27 cellular contexts compared by ENCODE assay signal in genomic region chr3:71994203-71994602, GRCh38.
DNase-seq lines count a peak whose midpoint lies in the region; ATAC-seq, FAIRE-seq and TF ChIP-seq lines count a peak whose summit lies in the region.
"Had no signal": no experiment of that assay in that cellular context is flagged by ENCODE, and none has a peak within 500 bp of the region (broad histone marks: within the 10 kb centered on the region; RNA-seq: fewer than 3 reads in every experiment).

No MANE protein-coding gene starts in this region.

- TF ChIP-seq RAD21 in H1 (IDR thresholded peaks at IDR 0.05 in 1 of 2, conservative IDR thresholded peaks at IDR 0.05 in 1 of 2; ENCODE audit: low read depth in 2 of 2, low read length in 2 of 2), result no peak

- H3K4me2 ChIP-seq in H1 (ENCODE audit: insufficient read depth in 1 of 2, low read depth in 2 of 2, low read length in 2 of 2), result no peak overlapping the region

- H3K18ac ChIP-seq in H1 (ENCODE audit: extremely low read depth, low read length), result no peak overlapping the region

- H2BK5ac ChIP-seq in H1 (ENCODE audit: low read depth, low read length), result no peak overlapping the region

- H2AK5ac ChIP-seq in H1 (ENCODE audit: low read depth, low read length), result no peak overlapping the region

- H3K36me3 Mint-ChIP-seq in activated T-cell treated with anti-CD3 and anti-CD28 coated beads, Interleukin-2, amount 50 U/mL, for 72 hours (ENCODE audit: insufficient read depth in 2 of 2), result peaks cover 7 to 10% of the 10 kb centered on the region in 2 donors
- H3K36me3 Mint-ChIP-seq in activated T-cell treated with anti-CD3 and anti-CD28 coated beads, Interleukin-2, amount 50 U/mL, for 4 hours (ENCODE audit: insufficient read depth), result no peaks in the 10 kb centered on the region

- no peak overlapping the region for H2AFZ ChIP-seq in H1 (ENCODE audit: low read length)

- 0 out of 4 replicates have a peak, but pooled peaks cover 0 to 2% of the 10 kb centered on the region in 2 experiments for H3K9me3 ChIP-seq in H1 (ENCODE audit: insufficient read depth in 2 of 2, low read depth in 1 of 2, low read length in 1 of 2)
- no peaks in the 10 kb centered on the region for H3K9me3 ChIP-seq in gastroesophageal sphincter
- H3K9me3 ChIP-seq: right atrium auricular region, transverse colon had no signal

- H3K4me3 Mint-ChIP-seq in activated T-cell treated with anti-CD3 and anti-CD28 coated beads, Interleukin-2, amount 50 U/mL, for 72 hours, result no peak overlapping the region
- H3K4me3 Mint-ChIP-seq in activated T-cell treated with anti-CD3 and anti-CD28 coated beads, Interleukin-2, amount 50 U/mL, for 4 hours, result no peak overlapping the region
- H3K4me3 Mint-ChIP-seq: B cell, endodermal cell had no signal

- no peaks in the 10 kb centered on the region for H4K20me1 ChIP-seq in H1 (replicated peaks in 1 of 2; ENCODE audit: control insufficient read depth in 1 of 2, insufficient read depth in 2 of 2, low read length in 2 of 2)

- H3K9me3 Mint-ChIP-seq in activated T-cell treated with anti-CD3 and anti-CD28 coated beads, Interleukin-2, amount 50 U/mL, for 72 hours, result peaks cover 10 to 13% of the 10 kb centered on the region in 2 donors
- H3K9me3 Mint-ChIP-seq in activated T-cell treated with anti-CD3 and anti-CD28 coated beads, Interleukin-2, amount 50 U/mL, for 4 hours, result peaks cover 3% of the 10 kb centered on the region

- TF ChIP-seq CTCF in HL-60 (IDR thresholded peaks at IDR 0.05; ENCODE audit: insufficient read depth, low read length) (no peak), H1 (IDR thresholded peaks at IDR 0.05; ENCODE audit: control extremely low read depth in 1 of 3, insufficient read depth in 1 of 3, low read depth in 1 of 3, low read length in 3 of 3) (no peak), gastroesophageal sphincter (IDR thresholded peaks at IDR 0.05) (no peak)

- peak overlapping the region; percentile 14; the same call in 1 of the 2 replicates for H4K8ac ChIP-seq in H1 (ENCODE audit: extremely low read depth, insufficient read depth, low read length)

- FAIRE-seq in H1 (lab: Jason Lieb, UNC), result no peak
- FAIRE-seq: GM12878, K562 had no signal

- no peak overlapping the region for H4K5ac ChIP-seq in H1 (ENCODE audit: insufficient read length, low read depth, low read length)

- H3K27ac ChIP-seq in HL-60 (replicated peaks) (peak overlapping the region; percentile 42), H1 (ENCODE audit: low read depth, low read length) (no peak overlapping the region), gastroesophageal sphincter (no peak overlapping the region)
- H3K27ac ChIP-seq: body of pancreas, right atrium auricular region, transverse colon had no signal

- H2BK120ac ChIP-seq in H1 (replicated peaks; ENCODE audit: low read depth, low read length), result no peak overlapping the region

- peak overlapping the region; percentile 29 for H4K91ac ChIP-seq in H1 (replicated peaks; ENCODE audit: insufficient read length, low read length)

- H3K9ac ChIP-seq in H1 (replicated peaks in 1 of 4; ENCODE audit: extremely low read depth in 1 of 4, low read depth in 3 of 4, low read length in 3 of 4), result no peak overlapping the region

- peaks cover 8% of the 10 kb centered on the region for H3K27me3 Mint-ChIP-seq in activated T-cell treated with anti-CD3 and anti-CD28 coated beads, Interleukin-2, amount 50 U/mL, for 72 hours (ENCODE audit: low read depth)
- peaks cover 15% of the 10 kb centered on the region for H3K27me3 Mint-ChIP-seq in activated T-cell treated with anti-CD3 and anti-CD28 coated beads, Interleukin-2, amount 50 U/mL, for 4 hours (ENCODE audit: low read depth)

- H2BK12ac ChIP-seq in H1 (ENCODE audit: low read depth, low read length), result peak overlapping the region; percentile 30; the same call in 1 of the 2 replicates

- no peak for DNase-seq in activated T-cell treated with anti-CD3 and anti-CD28 coated beads, Interleukin-2, amount 50 U/mL, for 72 hours
- no peak for DNase-seq in activated T-cell treated with anti-CD3 and anti-CD28 coated beads, Interleukin-2, amount 50 U/mL, for 4 hours
- DNase-seq in HL-60 (ENCODE audit: low read depth in 1 of 2, low spot score in 1 of 2), result peak in 1 of 2 experiments; percentile 31
- peak; percentile 5 for DNase-seq in OCI-M1 (lab: John Stamatoyannopoulos, UW)
- no peak for DNase-seq in H1 (ENCODE audit: low read depth in 1 of 2, low spot score in 2 of 2)
- DNase-seq in NCI-H446 treated with DMSO at 0.1 percent for 48 hours (lab: John Stamatoyannopoulos, UW), result no peak
- DNase-seq in SKM-1 (lab: John Stamatoyannopoulos, UW; ENCODE audit: unreplicated experiment), result no peak
- DNase-seq: activated naive CD4-positive, alpha-beta T cell; activated T-cell treated with anti-CD3 and anti-CD28 coated beads, Interleukin-2, amount 50 U/mL, for 48 hours; dermis blood vessel endothelial cell; endodermal cell; H7; NCI-H1417; NCI-H2029 treated with DMSO at 0.1 percent for 48 hours; NCI-H526; posterior cingulate gyrus; SHP77 treated with DMSO at 0.1 percent for 48 hours; SW 1271; transverse colon had no signal

- H2BK20ac ChIP-seq in H1 (ENCODE audit: low read length), result no peak overlapping the region

- H3K4ac ChIP-seq in H1 (replicated peaks; ENCODE audit: insufficient read length, low read depth, low read length), result no peak overlapping the region

- no peak overlapping the region for H3K14ac ChIP-seq in H1 (ENCODE audit: insufficient read length)

- POLR2A ChIA-PET in H1 (lab: Charles Lee; ENCODE audit: partially characterized antibody), result interaction anchor here (0.5 to 1.0 kb wide), 2 partner anchors 22 to 37 kb away, joined by 3 to 4 read pairs; no protein-coding TSS in a partner anchor

- H3K79me1 ChIP-seq in H1 (ENCODE audit: low read depth, low read length), result no peaks in the 10 kb centered on the region

- H3K4me1 Mint-ChIP-seq in activated T-cell treated with anti-CD3 and anti-CD28 coated beads, Interleukin-2, amount 50 U/mL, for 72 hours (ENCODE audit: low read depth), result peaks cover 62% of the 10 kb centered on the region
- peaks cover 6% of the 10 kb centered on the region for H3K4me1 Mint-ChIP-seq in activated T-cell treated with anti-CD3 and anti-CD28 coated beads, Interleukin-2, amount 50 U/mL, for 4 hours (ENCODE audit: low read depth)
- H3K4me1 Mint-ChIP-seq: B cell, endodermal cell had no signal

- H3K23me2 ChIP-seq in H1 (ENCODE audit: low read depth, low read length), result no peaks in the 10 kb centered on the region

- H3K79me2 ChIP-seq in H1 (ENCODE audit: control insufficient read depth in 1 of 2, insufficient read depth in 2 of 2, low read length in 2 of 2), result no peaks in the 10 kb centered on the region

- no peak overlapping the region for H3K56ac ChIP-seq in H1 (replicated peaks; ENCODE audit: insufficient read length, low read depth, low read length)

- H3K4me1 ChIP-seq in H1 (replicated peaks in 1 of 4; ENCODE audit: control insufficient read depth in 3 of 4, insufficient read depth in 4 of 4, low read length in 3 of 4) (peaks cover 0 to 3% (median 0%) of the 10 kb centered on the region in 4 experiments; a peak in 1 of 7 replicates), gastroesophageal sphincter (no peaks in the 10 kb centered on the region)
- H3K4me1 ChIP-seq: body of pancreas, right atrium auricular region, transverse colon had no signal

- no peak overlapping the region for H3K4me3 ChIP-seq in HL-60 (replicated peaks; ENCODE audit: insufficient read depth, low read length)
- H3K4me3 ChIP-seq in H1 (ENCODE audit: extremely low read depth in 1 of 4, insufficient read depth in 2 of 4, low read depth in 3 of 4, low read length in 4 of 4), result no peak overlapping the region
- no peak overlapping the region for H3K4me3 ChIP-seq in gastroesophageal sphincter
- H3K4me3 ChIP-seq: body of pancreas, GM12878, K562, right atrium auricular region, transverse colon had no signal

- TF ChIP-seq POLR2A in H1 (IDR thresholded peaks at IDR 0.05; ENCODE audit: control extremely low read depth in 1 of 2, low read depth in 2 of 2, low read length in 2 of 2), result no peak
- no peak for TF ChIP-seq POLR2A in gastroesophageal sphincter (IDR thresholded peaks at IDR 0.05)

- no peak overlapping the region for H3K23ac ChIP-seq in H1 (ENCODE audit: insufficient read length)

- H2BK15ac ChIP-seq in H1 (ENCODE audit: low read length), result peak overlapping the region; percentile 20; the same call in 1 of the 2 replicates

- ATAC-seq in activated T-cell treated with anti-CD3 and anti-CD28 coated beads, Interleukin-2, amount 50 U/mL, for 72 hours (replicated peaks in 1 of 2), result peak; percentile 4 to 9
- ATAC-seq in activated T-cell treated with anti-CD3 and anti-CD28 coated beads, Interleukin-2, amount 50 U/mL, for 4 hours, result no peak
- no peak for ATAC-seq in gastroesophageal sphincter
- ATAC-seq: activated CD4-positive, CD25-positive, alpha-beta regulatory T cell treated with anti-CD3 and anti-CD28 coated beads, Interleukin-2, amount 50 U/mL, for 24 hours; body of pancreas; GM12878; K562; Panc1 had no signal

- CTCF ChIA-PET in H1 (lab: Charles Lee; ENCODE audit: partially characterized antibody), result interaction anchor here (1.0 to 1.1 kb wide), 2 partner anchors 22 to 268 kb away, joined by 3 read pairs; no protein-coding TSS in a partner anchor

- TF ChIP-seq EP300 in H1 (IDR thresholded peaks at IDR 0.05; ENCODE audit: borderline replicate concordance in 1 of 2, low read depth in 2 of 2, low read length in 2 of 2) (no peak), gastroesophageal sphincter (IDR thresholded peaks at IDR 0.05) (no peak)

- WGBS in H1 (ENCODE audit: extremely low coverage in 1 of 2, insufficient coverage in 1 of 2, insufficient read length in 1 of 2, insufficient replicate concordance in 2 of 2, low coverage in 1 of 2, low lambda C conversion rate in 2 of 2, missing lambda C conversion rate in 1 of 2), 2 experiments, result 87% methylated on average over 6 of the region's 8 CpGs; no CpG with 5 or more reads in 1 of the 2 experiments
- whole genome bisulfite sequencing in gastroesophageal sphincter (ENCODE audit: low coverage in 1 of 2), 2 donors, result 72 to 79% methylated on average over 5 to 7 of the region's 8 CpGs

- H3K36me3 ChIP-seq in H1 (ENCODE audit: control insufficient read depth in 2 of 4, insufficient read depth in 4 of 4, low read length in 3 of 4) (no peaks in the 10 kb centered on the region), gastroesophageal sphincter (no peaks in the 10 kb centered on the region)
- H3K36me3 ChIP-seq: right atrium auricular region, transverse colon had no signal

- no peak overlapping the region for H3K27ac Mint-ChIP-seq in activated T-cell treated with anti-CD3 and anti-CD28 coated beads, Interleukin-2, amount 50 U/mL, for 72 hours
- H3K27ac Mint-ChIP-seq: endodermal cell had no signal

- H3K27me3 ChIP-seq in HL-60 (ENCODE audit: insufficient read depth, poor library complexity, severe bottlenecking) (no peaks in the 10 kb centered on the region), H1 (replicated peaks in 1 of 4; ENCODE audit: control insufficient read depth in 3 of 4, extremely low read depth in 1 of 4, insufficient read depth in 3 of 4, low read length in 3 of 4) (no peaks in the 10 kb centered on the region; a peak in 1 of 7 replicates), gastroesophageal sphincter (no peaks in the 10 kb centered on the region)
- H3K27me3 ChIP-seq: body of pancreas, right atrium auricular region, transverse colon had no signal

TF ChIP-seq in H1, 55 proteins besides CTCF, POLR2A, EP300 and RAD21:
- TF ChIP-seq TEAD4 (IDR thresholded peaks at IDR 0.05; ENCODE audit: low read depth, low read length) (no peak), ZNF274 (IDR thresholded peaks at IDR 0.05; ENCODE audit: borderline replicate concordance, extremely low read depth, low read length) (no peak), CBX5 (IDR thresholded peaks at IDR 0.05; ENCODE audit: low read depth, low read length) (no peak)
TF ChIP-seq in H1: peak in this region for 0.

Comparison
In these comparisons a context has a peak if more than half of its experiments do, and no peak if none do; other contexts are left out.
1. ATAC-seq: peak in activated T-cell treated with anti-CD3 and anti-CD28 coated beads, Interleukin-2, amount 50 U/mL, for 72 hours (2 of 2); none in activated T-cell treated with anti-CD3 and anti-CD28 coated beads, Interleukin-2, amount 50 U/mL, for 4 hours (0 of 2) and gastroesophageal sphincter (single experiment).